27 cellular contexts compared by ENCODE assay signal in the genomic region with DNA sequence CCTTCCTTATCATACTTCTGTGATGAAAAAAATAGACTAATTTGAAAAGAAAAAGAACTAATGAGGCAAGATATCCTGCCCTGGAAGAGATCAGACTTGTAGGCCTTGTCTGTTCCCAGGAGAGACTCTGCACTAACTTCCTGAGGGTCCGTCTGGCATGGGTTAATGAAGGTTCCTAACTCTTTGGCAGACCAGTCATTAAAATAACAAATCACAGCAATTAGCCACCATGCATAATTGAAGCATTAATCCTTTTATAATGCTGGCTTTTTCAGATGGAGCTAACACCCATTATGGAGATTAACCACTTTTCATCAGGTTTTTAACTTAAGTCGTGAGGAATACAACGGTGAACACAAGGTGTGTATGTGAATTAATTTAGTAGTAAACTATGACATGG. TPM values are rescaled to one million over a fixed set of nuclear protein-coding genes. Genes with fewer than 3 reads are reported as not detected.
"Had no signal": no experiment of that assay in that cellular context is flagged by ENCODE, and none has a peak within 500 bp of the region (broad histone marks: within the 10 kb centered on the region; RNA-seq: fewer than 3 reads in every experiment).

No MANE protein-coding gene starts in this region.

- H3K4me3 Mint-ChIP-seq: activated CD4-positive, alpha-beta memory T cell treated with anti-CD3 and anti-CD28 coated beads for 36 hours; activated CD4-positive, alpha-beta T cell treated with anti-CD3 and anti-CD28 coated beads for 36 hours; activated naive CD8-positive, alpha-beta T cell; type B pancreatic cell had no signal

- H3K27ac ChIP-seq: body of pancreas, coronary artery, esophagus muscularis mucosa, left lung, ovary, right lobe of liver, WERI-Rb-1 had no signal

- H3K27me3 ChIP-seq: body of pancreas, esophagus muscularis mucosa, left lung, ovary, right lobe of liver had no signal

- H3K36me3 Mint-ChIP-seq: activated CD4-positive, alpha-beta memory T cell treated with anti-CD3 and anti-CD28 coated beads for 36 hours had no signal

- H3K27me3 Mint-ChIP-seq: activated CD4-positive, alpha-beta memory T cell treated with anti-CD3 and anti-CD28 coated beads for 36 hours; activated CD4-positive, alpha-beta T cell treated with anti-CD3 and anti-CD28 coated beads for 36 hours; activated naive CD8-positive, alpha-beta T cell; type B pancreatic cell had no signal

- H3K27ac Mint-ChIP-seq: activated CD4-positive, alpha-beta memory T cell treated with anti-CD3 and anti-CD28 coated beads for 36 hours; activated CD4-positive, alpha-beta T cell treated with anti-CD3 and anti-CD28 coated beads for 36 hours; activated naive CD8-positive, alpha-beta T cell; type B pancreatic cell had no signal

- H3K4me2 ChIP-seq: smooth muscle cell had no signal

- H3K9me3 ChIP-seq: body of pancreas, esophagus muscularis mucosa, left lung, ovary, right lobe of liver had no signal

- H3K4me1 Mint-ChIP-seq: naive B cell had no signal

- H3K9me3 Mint-ChIP-seq: activated CD4-positive, alpha-beta memory T cell treated with anti-CD3 and anti-CD28 coated beads for 36 hours; type B pancreatic cell had no signal

- ATAC-seq: activated CD4-positive, alpha-beta T cell treated with anti-CD3 and anti-CD28 coated beads for 36 hours; body of pancreas; left lung; right lobe of liver had no signal

- H3K36me3 ChIP-seq: ovary, WERI-Rb-1 had no signal

- H3K4me3 ChIP-seq: body of pancreas, coronary artery, esophagus muscularis mucosa, left lung, ovary, right lobe of liver, smooth muscle cell had no signal

- DNase-seq: activated CD4-positive, alpha-beta memory T cell treated with anti-CD3 and anti-CD28 coated beads for 36 hours; activated CD4-positive, alpha-beta T cell treated with anti-CD3 and anti-CD28 coated beads for 36 hours; activated CD8-positive, alpha-beta memory T cell treated with anti-CD3 and anti-CD28 coated beads, Interleukin-2, amount 50 U/mL, for 4 hours; activated effector memory CD4-positive, alpha-beta T cell treated with anti-CD3 and anti-CD28 coated beads, Interleukin-2, amount 50 U/mL, for 16 hours; activated T-cell treated with anti-CD3 and anti-CD28 coated beads, Interleukin-2, amount 50 U/mL, for 48 hours; amniotic stem cell; body of pancreas; central memory CD4-positive, alpha-beta T cell; effector CD4-positive, alpha-beta T cell; hippocampal formation; kidney; left lung; naive B cell; ovary; right lobe of liver; stimulated activated CD4-positive, alpha-beta T cell treated with anti-CD3 and anti-CD28 coated beads, Interleukin-4, amount 100 ng/mL, for 4 hours; stimulated activated CD8-positive, alpha-beta memory T cell treated with anti-CD3 and anti-CD28 coated beads, Interleukin-4, amount 100 ng/mL, for 48 hours; stimulated activated naive CD4-positive, alpha-beta T cell treated with Interleukin-2 at 50 U/mL for 16 hours; substantia nigra; WERI-Rb-1 had no signal

- H3K4me1 ChIP-seq: body of pancreas, left lung, right lobe of liver had no signal

RNA-seq across cellular contexts. Expression of a gene that starts 33.1 kb away (rescaled TPM):
- total RNA-seq: activated CD4-positive, alpha-beta memory T cell treated with anti-CD3 and anti-CD28 coated beads for 36 hours; activated CD4-positive, alpha-beta T cell treated with anti-CD3 and anti-CD28 coated beads for 36 hours; body of pancreas; esophagus muscularis mucosa; kidney; left lung; mononuclear cell; ovary; pulmonary artery endothelial cell; right lobe of liver; smooth muscle cell had no signal
- polyA plus RNA-seq: ovary, smooth muscle cell had no signal

RNA-seq across cellular contexts. Expression of a gene that starts 34.2 kb away (rescaled TPM):
- total RNA-seq: activated CD4-positive, alpha-beta memory T cell treated with anti-CD3 and anti-CD28 coated beads for 36 hours; activated CD4-positive, alpha-beta T cell treated with anti-CD3 and anti-CD28 coated beads for 36 hours; body of pancreas; esophagus muscularis mucosa; kidney; left lung; mononuclear cell; ovary; pulmonary artery endothelial cell; right lobe of liver; smooth muscle cell had no signal
- polyA plus RNA-seq: ovary, smooth muscle cell had no signal

RNA-seq across cellular contexts. Expression of a gene that starts 50.5 kb away (rescaled TPM):
- total RNA-seq: activated CD4-positive, alpha-beta memory T cell treated with anti-CD3 and anti-CD28 coated beads for 36 hours; activated CD4-positive, alpha-beta T cell treated with anti-CD3 and anti-CD28 coated beads for 36 hours; body of pancreas; esophagus muscularis mucosa; kidney; mononuclear cell; ovary; pulmonary artery endothelial cell; right lobe of liver had no signal
- polyA plus RNA-seq: ovary had no signal

RNA-seq across cellular contexts. Expression of a gene that starts 52.2 kb away (rescaled TPM):
- total RNA-seq: activated CD4-positive, alpha-beta memory T cell treated with anti-CD3 and anti-CD28 coated beads for 36 hours; activated CD4-positive, alpha-beta T cell treated with anti-CD3 and anti-CD28 coated beads for 36 hours; body of pancreas; kidney; left lung; mononuclear cell; pulmonary artery endothelial cell; right lobe of liver; smooth muscle cell had no signal
- polyA plus RNA-seq: smooth muscle cell had no signal
